Comparison of ENCODE assay signal across 25 cellular contexts in the genomic region with DNA sequence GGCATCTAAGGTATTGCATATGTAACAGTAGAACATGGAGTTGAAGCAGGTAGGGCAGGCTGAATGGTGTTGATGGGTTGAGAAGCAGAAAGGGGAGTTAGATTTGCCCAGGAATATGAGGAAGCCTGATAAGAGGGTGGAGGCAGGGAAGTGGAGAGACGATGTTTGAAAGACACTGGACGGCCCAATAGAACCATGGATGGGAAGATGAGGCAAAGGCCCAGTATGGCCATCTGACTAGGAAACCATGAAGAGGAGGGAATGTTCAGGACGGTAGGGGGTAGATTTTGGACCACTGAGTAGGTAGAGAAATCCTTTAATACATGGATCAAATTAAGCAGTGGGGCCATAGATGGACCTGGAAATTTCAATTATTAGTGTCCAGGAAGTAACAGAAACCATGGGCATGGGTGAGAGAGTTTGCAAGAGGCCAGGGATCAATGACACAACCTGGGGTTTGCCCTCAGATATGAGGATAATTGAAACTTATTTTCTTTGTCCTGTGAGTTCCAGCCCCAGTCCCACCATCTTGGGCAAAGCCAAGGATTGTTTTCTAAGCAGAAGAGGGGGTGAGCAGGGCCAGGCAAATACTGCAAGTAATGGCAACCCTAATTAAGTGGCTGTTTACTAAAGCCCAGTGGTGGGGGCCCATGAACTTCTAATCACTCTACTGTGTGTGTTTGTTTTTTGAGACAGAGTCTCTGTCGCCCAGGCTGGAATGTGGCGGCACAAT. TPM values are rescaled to one million over a fixed set of nuclear protein-coding genes. Genes with fewer than 3 reads are reported as not detected.
DNase-seq lines count a peak whose midpoint lies in the region; TF ChIP-seq lines count a peak whose summit lies in the region.
"Had no signal": no experiment of that assay in that cellular context is flagged by ENCODE, and none has a peak within 500 bp of the region (broad histone marks: within the 10 kb centered on the region; RNA-seq: fewer than 3 reads in every experiment).

No MANE protein-coding gene starts in this region.

- POLR2A ChIA-PET in CD4-positive, alpha-beta memory T cell (lab: Charles Lee; ENCODE audit: partially characterized antibody), result interaction anchor here (3.8 kb wide), 1 partner anchor 11 kb away, joined by 85 read pairs; a partner anchor contains a TSS

- H3K27ac Mint-ChIP-seq in CD14-positive monocyte, result peak overlapping the region in 5 of 7 donors; percentile 33 to 68 (median 46)
- peak overlapping the region in 5 of 7 donors; percentile 14 to 53 (median 38) for H3K27ac Mint-ChIP-seq in CD4-positive, alpha-beta memory T cell
- H3K27ac Mint-ChIP-seq in activated T-helper 1 cell treated with anti-CD3 and anti-CD28 coated beads, Interleukin-12 subunit alpha, Interleukin-12 subunit beta, Interleukin-2, Interleukin-4 antibody, amounts not matched to agents 30 ng/mL and 10 ng/mL and 1 ng/mL, durations not matched to agents 14 hours and 24 hours and 36 hours, result peak overlapping the region; percentile 21
- H3K27ac Mint-ChIP-seq: activated CD4-positive, alpha-beta memory T cell treated with anti-CD3 and anti-CD28 coated beads, Interleukin-2, amount 10 ng/mL, durations not matched to agents 7 days and 5 days had no signal

- H3K27me3 Mint-ChIP-seq in CD14-positive monocyte (ENCODE audit: low read depth in 3 of 3), result peaks cover 0 to 61% (median 0%) of the 10 kb centered on the region in 3 donors
- H3K27me3 Mint-ChIP-seq in CD4-positive, alpha-beta memory T cell, result no peaks in the 10 kb centered on the region
- H3K27me3 Mint-ChIP-seq in activated T-helper 1 cell treated with anti-CD3 and anti-CD28 coated beads, Interleukin-12 subunit alpha, Interleukin-12 subunit beta, Interleukin-2, Interleukin-4 antibody, amounts not matched to agents 30 ng/mL and 10 ng/mL and 1 ng/mL, durations not matched to agents 14 hours and 24 hours and 36 hours (ENCODE audit: insufficient read depth), result no peaks in the 10 kb centered on the region
- H3K27me3 Mint-ChIP-seq: activated CD4-positive, alpha-beta memory T cell treated with anti-CD3 and anti-CD28 coated beads, Interleukin-2, amount 10 ng/mL, durations not matched to agents 7 days and 5 days; naive B cell had no signal

- H3K27me3 ChIP-seq in CD4-positive, alpha-beta memory T cell (ENCODE audit: insufficient read depth, low read length), result no peaks in the 10 kb centered on the region
- H3K27me3 ChIP-seq: tibial nerve had no signal

- intact Hi-C loops in CD14-positive monocyte (cut with micrococcal nuclease), result no loop called here
- intact Hi-C loops in CD4-positive, alpha-beta memory T cell (cut with micrococcal nuclease), result loop anchor here (5.0 kb wide), 2 partner anchors 137 to 427 kb away; a partner anchor contains a TSS
- intact Hi-C loops in activated T-helper 1 cell treated with anti-CD3 and anti-CD28 coated beads, Interleukin-12 subunit alpha, Interleukin-12 subunit beta, Interleukin-2, Interleukin-4 antibody, amounts not matched to agents 30 ng/mL and 10 ng/mL and 1 ng/mL, durations not matched to agents 14 hours and 24 hours and 36 hours (cut with micrococcal nuclease), result no loop called here

- H3K4me3 Mint-ChIP-seq in CD14-positive monocyte, result no peak overlapping the region
- peak overlapping the region in 2 of 8 donors; percentile 1 to 9 for H3K4me3 Mint-ChIP-seq in CD4-positive, alpha-beta memory T cell
- no peak overlapping the region for H3K4me3 Mint-ChIP-seq in activated T-helper 1 cell treated with anti-CD3 and anti-CD28 coated beads, Interleukin-12 subunit alpha, Interleukin-12 subunit beta, Interleukin-2, Interleukin-4 antibody, amounts not matched to agents 30 ng/mL and 10 ng/mL and 1 ng/mL, durations not matched to agents 14 hours and 24 hours and 36 hours
- H3K4me3 Mint-ChIP-seq: activated CD4-positive, alpha-beta memory T cell treated with anti-CD3 and anti-CD28 coated beads, Interleukin-2, amount 10 ng/mL, durations not matched to agents 7 days and 5 days had no signal

- no peak overlapping the region for H3K27ac ChIP-seq in CD4-positive, alpha-beta memory T cell (ENCODE audit: low read depth, low read length)
- H3K27ac ChIP-seq: breast epithelium, pancreas, stomach, tibial nerve had no signal

- peaks cover 0 to 14% (median 3%) of the 10 kb centered on the region in 7 donors for H3K9me3 Mint-ChIP-seq in CD14-positive monocyte
- peaks cover 0 to 2% (median 0%) of the 10 kb centered on the region in 8 donors for H3K9me3 Mint-ChIP-seq in CD4-positive, alpha-beta memory T cell
- no peaks in the 10 kb centered on the region for H3K9me3 Mint-ChIP-seq in activated T-helper 1 cell treated with anti-CD3 and anti-CD28 coated beads, Interleukin-12 subunit alpha, Interleukin-12 subunit beta, Interleukin-2, Interleukin-4 antibody, amounts not matched to agents 30 ng/mL and 10 ng/mL and 1 ng/mL, durations not matched to agents 14 hours and 24 hours and 36 hours
- H3K9me3 Mint-ChIP-seq: activated CD4-positive, alpha-beta memory T cell treated with anti-CD3 and anti-CD28 coated beads, Interleukin-2, amount 10 ng/mL, durations not matched to agents 7 days and 5 days; naive B cell had no signal

- no peaks in the 10 kb centered on the region for H3K9me3 ChIP-seq in CD4-positive, alpha-beta memory T cell (ENCODE audit: control insufficient read depth in 1 of 2, low read length in 2 of 2)
- H3K9me3 ChIP-seq: breast epithelium, pancreas, SK-N-SH, stomach, tibial nerve had no signal

- H3K4me3 ChIP-seq in CD4-positive, alpha-beta memory T cell (ENCODE audit: low read length in 2 of 2), result no peak overlapping the region
- H3K4me3 ChIP-seq: breast epithelium, pancreas, stomach, tibial nerve had no signal

- H3K36me3 ChIP-seq in CD4-positive, alpha-beta memory T cell (ENCODE audit: insufficient read depth, low read length), result peaks cover 16% of the 10 kb centered on the region
- H3K36me3 ChIP-seq: breast epithelium had no signal

- CTCF ChIA-PET in CD4-positive, alpha-beta memory T cell (lab: Charles Lee; ENCODE audit: partially characterized antibody), result interaction anchor here (1.4 kb wide), 1 partner anchor 10 kb away, joined by 3 read pairs; no protein-coding TSS in a partner anchor

- H3K36me3 Mint-ChIP-seq in CD14-positive monocyte, result peaks cover 27 to 54% of the 10 kb centered on the region in 2 donors
- H3K36me3 Mint-ChIP-seq in CD4-positive, alpha-beta memory T cell, result peaks cover 32 to 35% of the 10 kb centered on the region in 2 donors
- peaks cover 18% of the 10 kb centered on the region for H3K36me3 Mint-ChIP-seq in activated T-helper 1 cell treated with anti-CD3 and anti-CD28 coated beads, Interleukin-12 subunit alpha, Interleukin-12 subunit beta, Interleukin-2, Interleukin-4 antibody, amounts not matched to agents 30 ng/mL and 10 ng/mL and 1 ng/mL, durations not matched to agents 14 hours and 24 hours and 36 hours (ENCODE audit: low read depth)

- peaks cover 2% of the 10 kb centered on the region for H3K4me1 Mint-ChIP-seq in CD14-positive monocyte
- H3K4me1 Mint-ChIP-seq in CD4-positive, alpha-beta memory T cell, result peaks cover 3 to 24% (median 15%) of the 10 kb centered on the region in 4 donors
- H3K4me1 Mint-ChIP-seq in activated T-helper 1 cell treated with anti-CD3 and anti-CD28 coated beads, Interleukin-12 subunit alpha, Interleukin-12 subunit beta, Interleukin-2, Interleukin-4 antibody, amounts not matched to agents 30 ng/mL and 10 ng/mL and 1 ng/mL, durations not matched to agents 14 hours and 24 hours and 36 hours (ENCODE audit: low read depth), result peaks cover 7% of the 10 kb centered on the region

- no peak for TF ChIP-seq CTCF in CD14-positive monocyte (IDR thresholded peaks at IDR 0.05)

- DNase-seq in CD14-positive monocyte (ENCODE audit: low spot score) (no peak), mesenteric fat pad (ENCODE audit: low spot score) (peak; percentile 22), SW480 (ENCODE audit: low spot score) (no peak), D341Med (ENCODE audit: low spot score) (no peak), NCI-H1694 (lab: John Stamatoyannopoulos, UW) (no peak)
- DNase-seq in CD4-positive, alpha-beta memory T cell, result no peak
- DNase-seq in activated T-helper 1 cell treated with anti-CD3 and anti-CD28 coated beads, Interleukin-12 subunit alpha, Interleukin-12 subunit beta, Interleukin-2, Interleukin-4 antibody, amounts not matched to agents 30 ng/mL and 10 ng/mL and 1 ng/mL, durations not matched to agents 14 hours and 24 hours and 36 hours (ENCODE audit: low spot score), result no peak
- DNase-seq: activated CD4-positive, alpha-beta memory T cell treated with anti-CD3 and anti-CD28 coated beads, Interleukin-2, amount 10 ng/mL, durations not matched to agents 7 days and 5 days; activated CD4-positive, CD25-positive, alpha-beta regulatory T cell; activated T-cell treated with anti-CD3 and anti-CD28 coated beads, Interleukin-2, amount 50 U/mL, for 48 hours; AML-193; cortex of kidney; glutamatergic neuron; KBM-7; mesenchymal stem cell; naive B cell; NCI-H1436 treated with DMSO at 0.1 percent for 48 hours; NCI-H510A treated with DMSO at 0.1 percent for 48 hours; right cardiac atrium; SK-N-SH; stomach; T-helper 9 cell had no signal

- H3K4me1 ChIP-seq in CD4-positive, alpha-beta memory T cell (ENCODE audit: insufficient read depth, low read length), result peaks cover 19% of the 10 kb centered on the region
- H3K4me1 ChIP-seq: breast epithelium, pancreas had no signal

RNA-seq across cellular contexts. Expression of a gene that starts 2.5 kb away (rescaled TPM):
- 1 to 10 TPM; 6.7 to 8.8 TPM for polyA plus RNA-seq in CD14-positive monocyte
- 10 to 100 TPM; 78.4 to 81.4 TPM for total RNA-seq in CD4-positive, alpha-beta memory T cell
- 10 to 100 TPM; 36.6 to 45.3 TPM for polyA plus RNA-seq in CD4-positive, alpha-beta memory T cell
- total RNA-seq in activated T-helper 1 cell treated with anti-CD3 and anti-CD28 coated beads, Interleukin-12 subunit alpha, Interleukin-12 subunit beta, Interleukin-2, Interleukin-4 antibody, amounts not matched to agents 30 ng/mL and 10 ng/mL and 1 ng/mL, durations not matched to agents 14 hours and 24 hours and 36 hours, result 24.6 and 26.6 TPM in 2 replicates
- total RNA-seq in mesenteric fat pad, result 42.2 TPM

RNA-seq across cellular contexts. Expression of a gene that starts 11.8 kb away (rescaled TPM):
- 10 to 100 TPM in 1 of 2 donors, 1 to 10 TPM in 1; 7.3 to 14.1 TPM for polyA plus RNA-seq in CD14-positive monocyte
- total RNA-seq in CD4-positive, alpha-beta memory T cell, result 10 to 100 TPM; 52.9 to 57.4 TPM
- polyA plus RNA-seq in CD4-positive, alpha-beta memory T cell, result 10 to 100 TPM in 1 of 2 donors, 1 to 10 TPM in 1; 1.6 to 24.5 TPM
- 56.4 and 63.8 TPM in 2 replicates for total RNA-seq in activated T-helper 1 cell treated with anti-CD3 and anti-CD28 coated beads, Interleukin-12 subunit alpha, Interleukin-12 subunit beta, Interleukin-2, Interleukin-4 antibody, amounts not matched to agents 30 ng/mL and 10 ng/mL and 1 ng/mL, durations not matched to agents 14 hours and 24 hours and 36 hours
- 80.6 TPM for total RNA-seq in mesenteric fat pad

RNA-seq across cellular contexts. Expression of a gene that starts 36.7 kb away (rescaled TPM):
- polyA plus RNA-seq in CD14-positive monocyte, result 100 to 1,000 TPM; 125 to 150 TPM
- 100 to 1,000 TPM; 129 to 136 TPM for total RNA-seq in CD4-positive, alpha-beta memory T cell
- 100 to 1,000 TPM; 149 to 167 TPM for polyA plus RNA-seq in CD4-positive, alpha-beta memory T cell
- 221 and 223 TPM in 2 replicates for total RNA-seq in activated T-helper 1 cell treated with anti-CD3 and anti-CD28 coated beads, Interleukin-12 subunit alpha, Interleukin-12 subunit beta, Interleukin-2, Interleukin-4 antibody, amounts not matched to agents 30 ng/mL and 10 ng/mL and 1 ng/mL, durations not matched to agents 14 hours and 24 hours and 36 hours
- 189 TPM for total RNA-seq in mesenteric fat pad
